Comparison of ENCODE assay signal across 25 cellular contexts in the genomic region with DNA sequence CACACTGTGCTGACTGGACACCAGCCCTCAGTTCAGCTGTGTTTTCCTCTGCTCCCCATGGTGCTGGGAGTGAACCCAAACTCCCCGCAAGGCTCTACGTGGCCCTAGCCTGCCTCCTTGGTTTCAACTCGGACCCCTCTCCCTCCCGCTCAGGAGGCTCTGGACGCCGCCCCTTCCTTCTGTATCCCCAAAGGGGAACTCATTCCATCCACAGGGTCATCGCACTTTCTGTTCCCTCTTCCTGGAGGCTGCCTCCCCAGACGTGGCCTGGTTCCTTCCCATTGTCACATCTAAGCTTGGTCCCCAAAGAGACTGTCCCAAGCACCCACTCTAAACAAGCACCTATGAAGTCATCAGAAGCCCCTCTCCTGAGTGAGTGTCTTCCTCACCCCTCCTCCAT. TPM values are rescaled to one million over a fixed set of nuclear protein-coding genes. Genes with fewer than 3 reads are reported as not detected.
A peak's percentile ranks its signal among the peaks of the same experiment; 100 is the strongest.
DNase-seq lines count a peak whose midpoint lies in the region; ATAC-seq and TF ChIP-seq lines count a peak whose summit lies in the region.
"Had no signal": no experiment of that assay in that cellular context is flagged by ENCODE, and none has a peak within 500 bp of the region (broad histone marks: within the 10 kb centered on the region; RNA-seq: fewer than 3 reads in every experiment).

No MANE protein-coding gene starts in this region.

- no peak overlapping the region for H3K4me3 ChIP-seq in CD4-positive, alpha-beta memory T cell (ENCODE audit: low read length in 2 of 2)
- H3K4me3 ChIP-seq: esophagus squamous epithelium, gastrocnemius medialis, hepatocyte, psoas muscle, skin epidermis, suprapubic skin had no signal

- DNase-seq in activated naive CD4-positive, alpha-beta T cell treated with anti-CD3 and anti-CD28 coated beads, Interleukin-2, amount 10 ng/mL, durations not matched to agents 7 days and 5 days: no peak
- no peak for DNase-seq in activated naive CD4-positive, alpha-beta T cell treated with anti-CD3 and anti-CD28 coated beads for 36 hours
- DNase-seq in CD4-positive, alpha-beta memory T cell: no peak
- no peak for DNase-seq in effector memory CD8-positive, alpha-beta T cell
- no peak for DNase-seq in natural killer cell
- DNase-seq in activated CD4-positive, alpha-beta T cell treated with anti-CD3 and anti-CD28 coated beads for 36 hours: no peak
- no peak for DNase-seq in Calu3
- DNase-seq: 8988T; activated CD4-positive, alpha-beta T cell treated with anti-CD3 and anti-CD28 coated beads, Interleukin-2, amount 50 U/mL, for 1 hour; activated CD8-positive, alpha-beta memory T cell treated with anti-CD3 and anti-CD28 coated beads, Interleukin-2, amount 50 U/mL, for 4 hours; amniotic stem cell; cortex of kidney; esophagus squamous epithelium; gastrocnemius medialis; HCEC 1CT; NCI-H1092 treated with DMSO at 0.1 percent for 48 hours; NCI-H2029 treated with DMSO at 0.1 percent for 48 hours; NCI-H2227 treated with DMSO at 0.1 percent for 48 hours; psoas muscle had no signal

- H3K36me3 Mint-ChIP-seq in activated naive CD4-positive, alpha-beta T cell treated with anti-CD3 and anti-CD28 coated beads, Interleukin-2, amount 10 ng/mL, durations not matched to agents 7 days and 5 days: peaks cover 44% of the 10 kb centered on the region
- H3K36me3 Mint-ChIP-seq in activated naive CD4-positive, alpha-beta T cell treated with anti-CD3 and anti-CD28 coated beads for 36 hours (ENCODE audit: low read depth): peaks cover 21% of the 10 kb centered on the region
- H3K36me3 Mint-ChIP-seq in CD4-positive, alpha-beta memory T cell: peaks cover 18 to 37% of the 10 kb centered on the region in 2 donors
- peaks cover 27% of the 10 kb centered on the region for H3K36me3 Mint-ChIP-seq in effector memory CD8-positive, alpha-beta T cell (ENCODE audit: insufficient read depth)
- H3K36me3 Mint-ChIP-seq in natural killer cell (no peaks in the 10 kb centered on the region), Calu3 (ENCODE audit: insufficient read depth, unreplicated experiment) (peaks cover 12% of the 10 kb centered on the region)
- peaks cover 32% of the 10 kb centered on the region for H3K36me3 Mint-ChIP-seq in activated CD4-positive, alpha-beta T cell treated with anti-CD3 and anti-CD28 coated beads for 36 hours (ENCODE audit: low read depth)

- H3K27ac Mint-ChIP-seq in activated naive CD4-positive, alpha-beta T cell treated with anti-CD3 and anti-CD28 coated beads, Interleukin-2, amount 10 ng/mL, durations not matched to agents 7 days and 5 days: peak overlapping the region; percentile 71
- H3K27ac Mint-ChIP-seq in activated naive CD4-positive, alpha-beta T cell treated with anti-CD3 and anti-CD28 coated beads for 36 hours: no peak overlapping the region
- peak overlapping the region in 5 of 7 donors; percentile 48 to 89 (median 69) for H3K27ac Mint-ChIP-seq in CD4-positive, alpha-beta memory T cell
- H3K27ac Mint-ChIP-seq in effector memory CD8-positive, alpha-beta T cell: peak overlapping the region; percentile 51 to 72
- peak overlapping the region; percentile 1 to 47 for H3K27ac Mint-ChIP-seq in natural killer cell
- no peak overlapping the region for H3K27ac Mint-ChIP-seq in activated CD4-positive, alpha-beta T cell treated with anti-CD3 and anti-CD28 coated beads for 36 hours
- no peak overlapping the region for H3K27ac Mint-ChIP-seq in Calu3 (ENCODE audit: unreplicated experiment)
- H3K27ac Mint-ChIP-seq: B cell had no signal

- peaks cover 18% of the 10 kb centered on the region for H3K36me3 ChIP-seq in CD4-positive, alpha-beta memory T cell (ENCODE audit: insufficient read depth, low read length)
- H3K36me3 ChIP-seq: esophagus squamous epithelium, gastrocnemius medialis, suprapubic skin had no signal

- no peaks in the 10 kb centered on the region for H3K4me1 ChIP-seq in CD4-positive, alpha-beta memory T cell (ENCODE audit: insufficient read depth, low read length)
- H3K4me1 ChIP-seq: psoas muscle had no signal

- intact Hi-C loops in activated naive CD4-positive, alpha-beta T cell treated with anti-CD3 and anti-CD28 coated beads for 36 hours (cut with micrococcal nuclease): no loop called here
- intact Hi-C loops in CD4-positive, alpha-beta memory T cell (cut with micrococcal nuclease): no loop called here
- intact Hi-C loops in natural killer cell (cut with micrococcal nuclease) (no loop called here), Calu3 (cut with micrococcal nuclease; ENCODE audit: unreplicated experiment) (loop anchor here (10.0 kb wide), 1 partner anchor 118 kb away; no protein-coding TSS in a partner anchor)
- intact Hi-C loops in activated CD4-positive, alpha-beta T cell treated with anti-CD3 and anti-CD28 coated beads for 36 hours (cut with DNase I, micrococcal nuclease): no loop called here

- no peak for ATAC-seq in effector memory CD8-positive, alpha-beta T cell (replicated peaks)
- ATAC-seq in natural killer cell (no peak), HG02840 (IDR thresholded peaks at IDR 0.05; ENCODE audit: low FRiP score, unreplicated experiment) (no peak)
- no peak for ATAC-seq in activated CD4-positive, alpha-beta T cell treated with anti-CD3 and anti-CD28 coated beads for 36 hours
- ATAC-seq: gastrocnemius medialis, psoas muscle had no signal

- BruUV-seq in Calu3 (replicated peaks; lab: Mats Ljungman, UMichigan): no TSS peak

- H3K4me1 Mint-ChIP-seq in activated naive CD4-positive, alpha-beta T cell treated with anti-CD3 and anti-CD28 coated beads, Interleukin-2, amount 10 ng/mL, durations not matched to agents 7 days and 5 days: peaks cover 6% of the 10 kb centered on the region
- peaks cover 12% of the 10 kb centered on the region for H3K4me1 Mint-ChIP-seq in activated naive CD4-positive, alpha-beta T cell treated with anti-CD3 and anti-CD28 coated beads for 36 hours (ENCODE audit: low read depth)
- H3K4me1 Mint-ChIP-seq in CD4-positive, alpha-beta memory T cell: peaks cover 12 to 28% (median 18%) of the 10 kb centered on the region in 4 donors
- H3K4me1 Mint-ChIP-seq in effector memory CD8-positive, alpha-beta T cell (ENCODE audit: low read depth in 2 of 2): peaks cover 33 to 36% of the 10 kb centered on the region in 2 donors
- peaks cover 46 to 52% of the 10 kb centered on the region in 2 donors for H3K4me1 Mint-ChIP-seq in natural killer cell
- peaks cover 5% of the 10 kb centered on the region for H3K4me1 Mint-ChIP-seq in activated CD4-positive, alpha-beta T cell treated with anti-CD3 and anti-CD28 coated beads for 36 hours
- peaks cover 7% of the 10 kb centered on the region for H3K4me1 Mint-ChIP-seq in Calu3 (ENCODE audit: low read depth, unreplicated experiment)
- H3K4me1 Mint-ChIP-seq: B cell had no signal

- H3K27me3 Mint-ChIP-seq in activated naive CD4-positive, alpha-beta T cell treated with anti-CD3 and anti-CD28 coated beads, Interleukin-2, amount 10 ng/mL, durations not matched to agents 7 days and 5 days: no peaks in the 10 kb centered on the region
- no peaks in the 10 kb centered on the region for H3K27me3 Mint-ChIP-seq in activated naive CD4-positive, alpha-beta T cell treated with anti-CD3 and anti-CD28 coated beads for 36 hours (ENCODE audit: low read depth)
- H3K27me3 Mint-ChIP-seq in CD4-positive, alpha-beta memory T cell: no peaks in the 10 kb centered on the region
- H3K27me3 Mint-ChIP-seq in effector memory CD8-positive, alpha-beta T cell: no peaks in the 10 kb centered on the region
- H3K27me3 Mint-ChIP-seq in natural killer cell (ENCODE audit: low read depth in 2 of 2) (no peaks in the 10 kb centered on the region), Calu3 (ENCODE audit: unreplicated experiment) (peaks cover 24% of the 10 kb centered on the region)
- H3K27me3 Mint-ChIP-seq in activated CD4-positive, alpha-beta T cell treated with anti-CD3 and anti-CD28 coated beads for 36 hours: no peaks in the 10 kb centered on the region
- H3K27me3 Mint-ChIP-seq: B cell had no signal

- TF ChIP-seq CTCF in natural killer cell (IDR thresholded peaks at IDR 0.05) (no peak), Calu3 (IDR thresholded peaks at IDR 0.05; ENCODE audit: unreplicated experiment) (no peak)

- CTCF ChIA-PET in activated naive CD4-positive, alpha-beta T cell treated with anti-CD3 and anti-CD28 coated beads, Interleukin-2, amount 10 ng/mL, durations not matched to agents 7 days and 5 days (lab: Charles Lee): no interaction called here
- CTCF ChIA-PET in activated naive CD4-positive, alpha-beta T cell treated with anti-CD3 and anti-CD28 coated beads for 36 hours (lab: Charles Lee): interaction anchor here (1.5 kb wide), 1 partner anchor 52 kb away, joined by 3 read pairs; no protein-coding TSS in a partner anchor
- CTCF ChIA-PET in CD4-positive, alpha-beta memory T cell (lab: Charles Lee; ENCODE audit: partially characterized antibody): interaction anchor here (1.1 kb wide), 1 partner anchor 189 kb away, joined by 3 read pairs; no protein-coding TSS in a partner anchor
- CTCF ChIA-PET in activated CD4-positive, alpha-beta T cell treated with anti-CD3 and anti-CD28 coated beads for 36 hours (lab: Charles Lee): no interaction called here
- CTCF ChIA-PET in Calu3 (lab: Charles Lee): no interaction called here

- POLR2A ChIA-PET in CD4-positive, alpha-beta memory T cell (lab: Charles Lee; ENCODE audit: partially characterized antibody): no interaction called here
- POLR2A ChIA-PET in activated CD4-positive, alpha-beta T cell treated with anti-CD3 and anti-CD28 coated beads for 36 hours (lab: Charles Lee): interaction anchor here (0.7 kb wide), 1 partner anchor 11 kb away, joined by 3 read pairs; a partner anchor contains a TSS

- H3K4me3 Mint-ChIP-seq in activated naive CD4-positive, alpha-beta T cell treated with anti-CD3 and anti-CD28 coated beads, Interleukin-2, amount 10 ng/mL, durations not matched to agents 7 days and 5 days: no peak overlapping the region
- no peak overlapping the region for H3K4me3 Mint-ChIP-seq in activated naive CD4-positive, alpha-beta T cell treated with anti-CD3 and anti-CD28 coated beads for 36 hours
- no peak overlapping the region for H3K4me3 Mint-ChIP-seq in CD4-positive, alpha-beta memory T cell
- no peak overlapping the region for H3K4me3 Mint-ChIP-seq in effector memory CD8-positive, alpha-beta T cell
- no peak overlapping the region for H3K4me3 Mint-ChIP-seq in natural killer cell
- no peak overlapping the region for H3K4me3 Mint-ChIP-seq in activated CD4-positive, alpha-beta T cell treated with anti-CD3 and anti-CD28 coated beads for 36 hours
- H3K4me3 Mint-ChIP-seq in Calu3 (ENCODE audit: low read depth, unreplicated experiment): no peak overlapping the region
- H3K4me3 Mint-ChIP-seq: B cell had no signal

- H3K9me3 Mint-ChIP-seq in activated naive CD4-positive, alpha-beta T cell treated with anti-CD3 and anti-CD28 coated beads, Interleukin-2, amount 10 ng/mL, durations not matched to agents 7 days and 5 days: no peaks in the 10 kb centered on the region
- H3K9me3 Mint-ChIP-seq in activated naive CD4-positive, alpha-beta T cell treated with anti-CD3 and anti-CD28 coated beads for 36 hours: no peaks in the 10 kb centered on the region
- no peaks in the 10 kb centered on the region for H3K9me3 Mint-ChIP-seq in CD4-positive, alpha-beta memory T cell
- H3K9me3 Mint-ChIP-seq in effector memory CD8-positive, alpha-beta T cell: no peaks in the 10 kb centered on the region
- H3K9me3 Mint-ChIP-seq in natural killer cell (no peaks in the 10 kb centered on the region), Calu3 (ENCODE audit: low read depth, unreplicated experiment) (no peaks in the 10 kb centered on the region)
- no peaks in the 10 kb centered on the region for H3K9me3 Mint-ChIP-seq in activated CD4-positive, alpha-beta T cell treated with anti-CD3 and anti-CD28 coated beads for 36 hours (ENCODE audit: low read depth)

- no peaks in the 10 kb centered on the region for H3K27me3 ChIP-seq in CD4-positive, alpha-beta memory T cell (ENCODE audit: insufficient read depth, low read length)
- H3K27me3 ChIP-seq: hepatocyte, suprapubic skin had no signal

- H3K9me3 ChIP-seq in CD4-positive, alpha-beta memory T cell (ENCODE audit: control insufficient read depth in 1 of 2, low read length in 2 of 2): no peaks in the 10 kb centered on the region
- H3K9me3 ChIP-seq: esophagus squamous epithelium, gastrocnemius medialis, psoas muscle, suprapubic skin had no signal

- H3K27ac ChIP-seq in CD4-positive, alpha-beta memory T cell (ENCODE audit: low read depth, low read length): no peak overlapping the region
- H3K27ac ChIP-seq: esophagus squamous epithelium, gastrocnemius medialis, hepatocyte, HL-60, psoas muscle, suprapubic skin had no signal

RNA-seq across cellular contexts. Expression of a gene that starts 10.9 kb away (rescaled TPM):
- total RNA-seq in activated naive CD4-positive, alpha-beta T cell treated with anti-CD3 and anti-CD28 coated beads for 36 hours: 100 to 1,000 TPM; 164 to 166 TPM
- total RNA-seq in CD4-positive, alpha-beta memory T cell: 100 to 1,000 TPM; 188 to 197 TPM
- 10 to 100 TPM; 20.9 to 53.6 TPM for polyA plus RNA-seq in CD4-positive, alpha-beta memory T cell
- total RNA-seq in natural killer cell (100 to 1,000 TPM; 387 to 749 (median 430) TPM), Calu3 (2022) (3.6 and 4.7 TPM in 2 replicates)
- 100 to 1,000 TPM; 231 to 258 TPM for total RNA-seq in activated CD4-positive, alpha-beta T cell treated with anti-CD3 and anti-CD28 coated beads for 36 hours

Comparison
In these comparisons a context has a peak if more than half of its experiments do, and no peak if none do; other contexts are left out.
1. H3K27ac Mint-ChIP-seq: peak in activated naive CD4-positive, alpha-beta T cell treated with anti-CD3 and anti-CD28 coated beads, Interleukin-2, amount 10 ng/mL, durations not matched to agents 7 days and 5 days (single experiment), CD4-positive, alpha-beta memory T cell (5 of 7), effector memory CD8-positive, alpha-beta T cell (2 of 2) and natural killer cell (2 of 2); none in activated naive CD4-positive, alpha-beta T cell treated with anti-CD3 and anti-CD28 coated beads for 36 hours (single experiment), activated CD4-positive, alpha-beta T cell treated with anti-CD3 and anti-CD28 coated beads for 36 hours (single experiment) and Calu3 (single experiment).
2. CTCF ChIA-PET loops: an anchor here in activated naive CD4-positive, alpha-beta T cell treated with anti-CD3 and anti-CD28 coated beads for 36 hours (1.5 kb wide) and CD4-positive, alpha-beta memory T cell (1.1 kb wide); none called in activated naive CD4-positive, alpha-beta T cell treated with anti-CD3 and anti-CD28 coated beads, Interleukin-2, amount 10 ng/mL, durations not matched to agents 7 days and 5 days, activated CD4-positive, alpha-beta T cell treated with anti-CD3 and anti-CD28 coated beads for 36 hours and Calu3.
3. RNA of a gene that starts 10.9 kb away (total RNA-seq): 387 to 749 TPM in natural killer cell, 231 to 258 TPM in activated CD4-positive, alpha-beta T cell treated with anti-CD3 and anti-CD28 coated beads for 36 hours, 188 to 197 TPM in CD4-positive, alpha-beta memory T cell and 164 to 166 TPM in activated naive CD4-positive, alpha-beta T cell treated with anti-CD3 and anti-CD28 coated beads for 36 hours; 3.6 to 4.7 TPM in Calu3; every median in the first group is over 10 times any median in the second.